17 cellular contexts compared by ENCODE assay signal in the genomic region with DNA sequence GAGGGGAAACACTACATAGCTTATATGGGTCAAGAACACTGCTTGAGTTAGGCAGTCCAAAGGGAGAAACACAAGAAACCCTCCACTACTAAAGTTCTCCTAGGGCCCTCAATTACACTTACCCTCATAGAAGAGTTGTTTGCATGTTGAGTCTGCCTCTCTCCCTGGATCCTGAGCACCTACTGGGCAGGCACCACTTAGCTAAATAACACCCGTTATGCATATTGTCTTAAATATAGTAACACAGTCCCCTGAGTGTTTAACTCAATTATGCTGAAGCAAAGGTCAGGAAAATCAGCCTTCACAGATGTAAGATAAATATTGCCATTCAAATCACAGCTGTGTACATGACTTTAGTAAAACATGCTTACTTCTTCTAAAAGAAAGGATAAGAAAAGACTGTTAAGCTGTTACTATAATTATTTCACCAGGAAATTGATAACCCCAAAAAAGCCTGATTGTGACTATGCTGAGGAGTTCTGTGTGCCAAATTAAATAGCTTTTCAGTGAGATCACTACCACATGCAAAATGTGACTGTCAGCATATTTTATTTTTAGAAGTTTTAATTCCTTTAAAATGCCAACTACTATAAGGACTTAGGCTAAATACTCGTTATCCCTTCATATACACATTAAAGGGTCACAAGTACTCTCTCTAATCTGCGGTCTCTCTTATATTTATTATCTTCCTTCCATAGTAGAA.
DNase-seq lines count a peak whose midpoint lies in the region; ATAC-seq and TF ChIP-seq lines count a peak whose summit lies in the region.
"Had no signal": no experiment of that assay in that cellular context is flagged by ENCODE, and none has a peak within 500 bp of the region (broad histone marks: within the 10 kb centered on the region; RNA-seq: fewer than 3 reads in every experiment).

No MANE protein-coding gene starts in this region.

- H3K36me3 Mint-ChIP-seq in osteocyte (ENCODE audit: unreplicated experiment), result peaks cover 4% of the 10 kb centered on the region
- H3K36me3 Mint-ChIP-seq in activated T-helper 17 cell treated with anti-CD3 and anti-CD28 coated beads, Interleukin-2, amount 50 U/mL, for 72 hours (ENCODE audit: low read depth), result no peaks in the 10 kb centered on the region

- TF ChIP-seq CTCF in osteocyte (IDR thresholded peaks at IDR 0.05), result no peak

- H3K9me3 Mint-ChIP-seq in osteocyte (ENCODE audit: unreplicated experiment), result peaks cover 3% of the 10 kb centered on the region
- peaks cover 10% of the 10 kb centered on the region for H3K9me3 Mint-ChIP-seq in activated T-helper 17 cell treated with anti-CD3 and anti-CD28 coated beads, Interleukin-2, amount 50 U/mL, for 72 hours

- DNase-seq in NCI-H1417 treated with DMSO at 0.1 percent for 48 hours (lab: John Stamatoyannopoulos, UW) (peak; percentile 64), NCI-H748 treated with DMSO at 0.1 percent for 48 hours (lab: John Stamatoyannopoulos, UW) (peak; percentile 90), fibroblast of peridontal ligament (ENCODE audit: extremely low read depth) (peak; percentile 1), osteocyte (ENCODE audit: extremely low spot score, unreplicated experiment) (no peak), NK-92 (lab: John Stamatoyannopoulos, UW; ENCODE audit: unreplicated experiment) (no peak)
- DNase-seq: activated naive CD4-positive, alpha-beta T cell treated with anti-CD3 and anti-CD28 coated beads, Interleukin-2, amount 50 U/mL, for 16 hours; BE2C; central memory CD4-positive, alpha-beta T cell; DND-41; HCEC 1CT; KBM-7; NCI-H1694 treated with DMSO at 0.1 percent for 48 hours; psoas muscle; testis had no signal

- ATAC-seq in HG03342 (IDR thresholded peaks at IDR 0.05; ENCODE audit: unreplicated experiment), result no peak
- no peak for ATAC-seq in activated T-helper 17 cell treated with anti-CD3 and anti-CD28 coated beads, Interleukin-2, amount 50 U/mL, for 72 hours (replicated peaks)
- no peak for ATAC-seq in HG03139 (IDR thresholded peaks at IDR 0.05; ENCODE audit: unreplicated experiment)
- ATAC-seq: psoas muscle had no signal

- peak overlapping the region; percentile 85 for H3K27ac Mint-ChIP-seq in osteocyte (ENCODE audit: unreplicated experiment)
- no peak overlapping the region for H3K27ac Mint-ChIP-seq in activated T-helper 17 cell treated with anti-CD3 and anti-CD28 coated beads, Interleukin-2, amount 50 U/mL, for 72 hours

- H3K4me1 Mint-ChIP-seq in osteocyte (ENCODE audit: unreplicated experiment), result peaks cover 56% of the 10 kb centered on the region
- H3K4me1 Mint-ChIP-seq in activated T-helper 17 cell treated with anti-CD3 and anti-CD28 coated beads, Interleukin-2, amount 50 U/mL, for 72 hours, result no peaks in the 10 kb centered on the region

- peak overlapping the region; percentile 50 for H3K4me3 Mint-ChIP-seq in osteocyte (ENCODE audit: unreplicated experiment)
- no peak overlapping the region for H3K4me3 Mint-ChIP-seq in activated T-helper 17 cell treated with anti-CD3 and anti-CD28 coated beads, Interleukin-2, amount 50 U/mL, for 72 hours

- H3K27me3 Mint-ChIP-seq in osteocyte (ENCODE audit: unreplicated experiment), result no peaks in the 10 kb centered on the region
- no peaks in the 10 kb centered on the region for H3K27me3 Mint-ChIP-seq in activated T-helper 17 cell treated with anti-CD3 and anti-CD28 coated beads, Interleukin-2, amount 50 U/mL, for 72 hours

Comparison
In these comparisons a context has a peak if more than half of its experiments do, and no peak if none do; other contexts are left out.
1. DNase-seq: peak in NCI-H1417 treated with DMSO at 0.1 percent for 48 hours (single experiment), NCI-H748 treated with DMSO at 0.1 percent for 48 hours (single experiment) and fibroblast of peridontal ligament (single experiment); none in osteocyte (single experiment) and NK-92 (single experiment).